Comparison of ENCODE assay signal across 1 cellular context in the genomic region with DNA sequence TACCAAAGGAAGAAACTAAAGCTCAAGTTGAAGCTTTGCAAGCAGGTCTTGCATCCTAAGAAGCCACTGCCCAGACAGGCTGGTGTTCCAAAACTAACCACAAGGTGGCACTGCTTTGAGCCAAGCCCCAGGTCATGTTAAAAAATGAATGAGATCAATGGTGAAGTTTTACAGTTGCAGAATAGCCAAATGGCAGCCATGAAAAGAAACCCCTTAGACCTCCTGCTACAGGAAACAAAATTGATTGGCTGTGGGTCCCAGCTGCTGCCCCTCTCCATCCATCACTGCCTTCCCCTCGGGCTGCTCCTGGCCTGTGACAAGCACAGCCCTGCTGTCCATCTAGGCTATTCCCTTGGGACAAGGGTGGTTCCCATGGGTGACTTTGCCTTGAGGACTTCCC.
TF ChIP-seq lines count a peak whose summit lies in the region.

No MANE protein-coding gene starts in this region.

TF ChIP-seq in HCT116, 20 proteins besides CTCF, POLR2A, EP300 and RAD21 (continued from another document):
- TF ChIP-seq, protein P1, sequence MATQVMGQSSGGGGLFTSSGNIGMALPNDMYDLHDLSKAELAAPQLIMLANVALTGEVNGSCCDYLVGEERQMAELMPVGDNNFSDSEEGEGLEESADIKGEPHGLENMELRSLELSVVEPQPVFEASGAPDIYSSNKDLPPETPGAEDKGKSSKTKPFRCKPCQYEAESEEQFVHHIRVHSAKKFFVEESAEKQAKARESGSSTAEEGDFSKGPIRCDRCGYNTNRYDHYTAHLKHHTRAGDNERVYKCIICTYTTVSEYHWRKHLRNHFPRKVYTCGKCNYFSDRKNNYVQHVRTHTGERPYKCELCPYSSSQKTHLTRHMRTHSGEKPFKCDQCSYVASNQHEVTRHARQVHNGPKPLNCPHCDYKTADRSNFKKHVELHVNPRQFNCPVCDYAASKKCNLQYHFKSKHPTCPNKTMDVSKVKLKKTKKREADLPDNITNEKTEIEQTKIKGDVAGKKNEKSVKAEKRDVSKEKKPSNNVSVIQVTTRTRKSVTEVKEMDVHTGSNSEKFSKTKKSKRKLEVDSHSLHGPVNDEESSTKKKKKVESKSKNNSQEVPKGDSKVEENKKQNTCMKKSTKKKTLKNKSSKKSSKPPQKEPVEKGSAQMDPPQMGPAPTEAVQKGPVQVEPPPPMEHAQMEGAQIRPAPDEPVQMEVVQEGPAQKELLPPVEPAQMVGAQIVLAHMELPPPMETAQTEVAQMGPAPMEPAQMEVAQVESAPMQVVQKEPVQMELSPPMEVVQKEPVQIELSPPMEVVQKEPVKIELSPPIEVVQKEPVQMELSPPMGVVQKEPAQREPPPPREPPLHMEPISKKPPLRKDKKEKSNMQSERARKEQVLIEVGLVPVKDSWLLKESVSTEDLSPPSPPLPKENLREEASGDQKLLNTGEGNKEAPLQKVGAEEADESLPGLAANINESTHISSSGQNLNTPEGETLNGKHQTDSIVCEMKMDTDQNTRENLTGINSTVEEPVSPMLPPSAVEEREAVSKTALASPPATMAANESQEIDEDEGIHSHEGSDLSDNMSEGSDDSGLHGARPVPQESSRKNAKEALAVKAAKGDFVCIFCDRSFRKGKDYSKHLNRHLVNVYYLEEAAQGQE (IDR thresholded peaks at IDR 0.05; ENCODE audit: low read depth) = no peak
